In the genomic region with DNA sequence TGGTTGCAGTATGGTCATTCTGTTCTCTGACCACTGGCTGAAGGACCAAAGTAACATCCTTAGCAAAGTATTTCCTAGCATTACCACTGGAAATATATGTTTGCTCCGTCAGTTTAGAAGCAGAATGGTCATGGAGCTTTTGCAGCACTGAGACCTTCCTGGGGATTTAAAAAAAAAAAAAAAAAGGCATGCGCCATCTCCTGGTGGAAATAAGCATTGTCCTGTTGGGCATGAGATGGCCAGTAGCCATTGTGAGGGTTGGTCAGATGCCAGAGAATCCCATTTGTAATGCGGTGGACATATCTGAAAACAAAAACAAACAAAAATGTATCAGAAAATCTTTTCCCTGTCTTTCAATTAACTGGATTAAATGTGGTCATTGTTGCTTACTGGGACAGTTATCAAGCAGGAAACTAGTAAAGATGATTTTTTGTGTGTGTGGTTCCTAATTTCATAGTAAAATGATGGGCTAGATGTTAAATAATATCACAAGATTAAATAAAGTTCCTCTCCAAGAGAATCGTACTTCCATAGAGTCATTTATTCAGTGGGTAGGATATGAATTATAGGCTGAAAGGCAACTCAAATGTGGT, we compare ENCODE assay signal across 1 cellular context.
TF ChIP-seq lines count a peak whose summit lies in the region.

No MANE protein-coding gene starts in this region.

TF ChIP-seq in GM23338, 12 proteins besides CTCF, POLR2A, EP300 and RAD21 (continued from another document):
- TF ChIP-seq STAT1 (IDR thresholded peaks at IDR 0.05; ENCODE audit: unreplicated experiment) (no peak), NANOG (IDR thresholded peaks at IDR 0.05; ENCODE audit: borderline replicate concordance) (no peak), CREB1 (CRISPR knock-in tag; IDR thresholded peaks at IDR 0.05; ENCODE audit: low read depth) (no peak), ZNF462 (CRISPR knock-in tag; IDR thresholded peaks at IDR 0.05) (no peak), EZH2phosphoT487 (IDR thresholded peaks at IDR 0.05; ENCODE audit: unreplicated experiment) (no peak), POLR2AphosphoS5 (IDR thresholded peaks at IDR 0.05; ENCODE audit: low read depth) (no peak)
